Comparison of ENCODE assay signal across 1 cellular context in genomic region chr12:28110329-28110728, GRCh38.
TF ChIP-seq lines count a peak whose summit lies in the region.

No MANE protein-coding gene starts in this region.

TF ChIP-seq in GM23338, 12 proteins besides CTCF, POLR2A, EP300 and RAD21 (continued from another document):
- no peak for TF ChIP-seq ZNF462 (CRISPR knock-in tag; IDR thresholded peaks at IDR 0.05)
- no peak for TF ChIP-seq POLR2AphosphoS5 (IDR thresholded peaks at IDR 0.05; ENCODE audit: low read depth)
- TF ChIP-seq CREB1 (CRISPR knock-in tag; IDR thresholded peaks at IDR 0.05; ENCODE audit: low read depth), result no peak
- no peak for TF ChIP-seq ETS1 (IDR thresholded peaks at IDR 0.05)
- no peak for TF ChIP-seq STAT1 (IDR thresholded peaks at IDR 0.05; ENCODE audit: unreplicated experiment)
- no peak for TF ChIP-seq REST (IDR thresholded peaks at IDR 0.05; ENCODE audit: unreplicated experiment)
- TF ChIP-seq ZNF331 (CRISPR knock-in tag; IDR thresholded peaks at IDR 0.05; ENCODE audit: low read depth), result no peak
- TF ChIP-seq NANOG (IDR thresholded peaks at IDR 0.05; ENCODE audit: borderline replicate concordance), result no peak
- TF ChIP-seq ZNF114 (CRISPR knock-in tag; IDR thresholded peaks at IDR 0.05), result no peak
- TF ChIP-seq EZH2 (IDR thresholded peaks at IDR 0.05; ENCODE audit: low read depth, unreplicated experiment), result no peak
